8 cellular contexts compared by ENCODE assay signal in the genomic region with DNA sequence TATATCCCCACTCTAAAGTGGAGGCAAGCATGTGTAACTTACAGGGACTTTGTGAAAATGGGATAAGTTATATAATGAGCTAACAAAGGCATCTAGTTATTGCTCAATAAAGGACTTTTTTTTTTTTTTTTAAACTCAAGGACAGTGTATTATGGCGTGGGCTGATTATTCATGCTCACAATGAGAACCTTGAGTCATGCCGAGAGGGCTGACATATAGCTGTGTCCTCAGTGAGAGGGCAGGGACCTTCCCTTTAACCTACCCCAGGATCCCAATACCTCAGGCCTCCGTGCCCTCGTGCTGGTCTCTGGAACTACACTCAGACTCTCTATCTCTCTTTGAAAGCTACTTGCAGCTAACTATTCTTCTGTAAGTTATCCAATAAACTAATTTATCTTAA.
A peak's percentile ranks its signal among the peaks of the same experiment; 100 is the strongest.
DNase-seq lines count a peak whose midpoint lies in the region; ATAC-seq lines count a peak whose summit lies in the region.
"Had no signal": no experiment of that assay in that cellular context is flagged by ENCODE, and none has a peak within 500 bp of the region (broad histone marks: within the 10 kb centered on the region; RNA-seq: fewer than 3 reads in every experiment).

No MANE protein-coding gene starts in this region.

- no peak overlapping the region for H3K4me3 Mint-ChIP-seq in T-cell

- H3K9me3 Mint-ChIP-seq in T-cell, result no peaks in the 10 kb centered on the region

- H3K36me3 Mint-ChIP-seq in T-cell, result peaks cover 7% of the 10 kb centered on the region

- H3K4me1 Mint-ChIP-seq in T-cell, result peaks cover 65 to 89% (median 80%) of the 10 kb centered on the region in 3 donors

- no peaks in the 10 kb centered on the region for H3K27me3 Mint-ChIP-seq in T-cell

- ATAC-seq in GM19463 (IDR thresholded peaks at IDR 0.05; ENCODE audit: unreplicated experiment), result peak; percentile 51
- no peak for ATAC-seq in T-cell (replicated peaks in 1 of 4)

- POLR2A ChIA-PET in T-cell (lab: Charles Lee), result interaction anchor here (0.6 to 1.0 kb wide), 4 partner anchors 28 to 305 kb away, joined by 3 to 9 read pairs (median 3); no protein-coding TSS in a partner anchor

- CTCF ChIA-PET in T-cell (lab: Charles Lee), result interaction anchor here (0.6 to 1.2 kb wide), 5 partner anchors 8 to 278 kb away, joined by 3 to 5 read pairs (median 3); no protein-coding TSS in a partner anchor

- peak overlapping the region; percentile 87 to 92 for H3K27ac Mint-ChIP-seq in T-cell

- DNase-seq in T-cell (no peak), fibroblast of gingiva (ENCODE audit: low read depth) (peak; percentile 62), C1 segment of cervical spinal cord (lab: John Stamatoyannopoulos, UW) (no peak), NCI-H2029 treated with DMSO at 0.1 percent for 48 hours (lab: John Stamatoyannopoulos, UW) (no peak), NCI-H524 treated with DMSO at 0.1 percent for 48 hours (lab: John Stamatoyannopoulos, UW) (no peak)
- peak; percentile 15 for DNase-seq in stimulated activated CD8-positive, alpha-beta memory T cell treated with anti-CD3 and anti-CD28 coated beads, Interleukin-4, amount 100 ng/mL, for 24 hours (ENCODE audit: low read depth)
- DNase-seq: NCI-H1930 had no signal

Comparison
In these comparisons a context has a peak if more than half of its experiments do, and no peak if none do; other contexts are left out.
1. DNase-seq: peak in fibroblast of gingiva (single experiment) and stimulated activated CD8-positive, alpha-beta memory T cell treated with anti-CD3 and anti-CD28 coated beads, Interleukin-4, amount 100 ng/mL, for 24 hours (single experiment); none in T-cell (0 of 34), C1 segment of cervical spinal cord (0 of 14), NCI-H2029 treated with DMSO at 0.1 percent for 48 hours (single experiment) and NCI-H524 treated with DMSO at 0.1 percent for 48 hours (single experiment).